ENCODE assay signal across 8 cellular contexts in genomic region chr11:128956401-128957203, GRCh38. TPM values are rescaled to one million over a fixed set of nuclear protein-coding genes. Genes with fewer than 3 reads are reported as not detected.
DNase-seq lines count a peak whose midpoint lies in the region; ATAC-seq, FAIRE-seq and TF ChIP-seq lines count a peak whose summit lies in the region.

No MANE protein-coding gene starts in this region.

- no peaks in the 10 kb centered on the region for H3K9me3 ChIP-seq in osteoblast (ENCODE audit: low read depth, low read length)

- no peaks in the 10 kb centered on the region for H3K79me2 ChIP-seq in osteoblast (ENCODE audit: insufficient read depth, low read length)

- H3K27me3 ChIP-seq in osteoblast (ENCODE audit: insufficient read depth, low read length), result peaks cover 3% of the 10 kb centered on the region

- no peak overlapping the region for H3K27ac ChIP-seq in osteoblast (ENCODE audit: low read depth, low read length)

- ATAC-seq in HG02678 (IDR thresholded peaks at IDR 0.05; ENCODE audit: unreplicated experiment), result peak; percentile 72
- ATAC-seq in HG03135 (IDR thresholded peaks at IDR 0.05; ENCODE audit: unreplicated experiment), result no peak

- no peaks in the 10 kb centered on the region for H3K4me1 ChIP-seq in osteoblast (ENCODE audit: insufficient read depth, low read length)

- FAIRE-seq in TTC549 (lab: Jason Lieb, UNC), result peak; percentile 79

- H2AFZ ChIP-seq in osteoblast (ENCODE audit: low read length), result no peak overlapping the region

- no peak overlapping the region for H3K4me2 ChIP-seq in osteoblast (ENCODE audit: insufficient read depth, low read length)

- H4K20me1 ChIP-seq in osteoblast (ENCODE audit: insufficient read depth, low read length), result peaks cover 2% of the 10 kb centered on the region

- peak; percentile 22 for DNase-seq in stimulated activated CD4-positive, alpha-beta T cell treated with anti-CD3 and anti-CD28 coated beads, Interleukin-4, amount 100 ng/mL, for 24 hours
- no peak for DNase-seq in stimulated activated CD4-positive, alpha-beta T cell treated with anti-CD3 and anti-CD28 coated beads, Interleukin-4, amount 100 ng/mL, for 4 hours
- DNase-seq in NCI-H187 (lab: John Stamatoyannopoulos, UW) (peak; percentile 5 to 38), foreskin melanocyte (peak; percentile 59), osteoblast (ENCODE audit: insufficient read length, low spot score, missing footprints) (peak; percentile 95)

- H3K36me3 ChIP-seq in osteoblast (ENCODE audit: insufficient read depth, low read length), result no peaks in the 10 kb centered on the region

- H3K4me3 ChIP-seq in osteoblast (ENCODE audit: insufficient read depth, low read length), result no peak overlapping the region

- peak; percentile 69 for TF ChIP-seq CTCF in osteoblast (IDR thresholded peaks at IDR 0.05; ENCODE audit: extremely low read depth, low read depth, low read length)

RNA-seq across cellular contexts. Expression of gene TP53AIP1, which starts 13.9 kb away (rescaled TPM):
- under 0.01 TPM in 1 of 2 replicates, not detected in the other for total RNA-seq in osteoblast

Comparison
In these comparisons a context has a peak if more than half of its experiments do, and no peak if none do; other contexts are left out.
1. DNase-seq: peak in stimulated activated CD4-positive, alpha-beta T cell treated with anti-CD3 and anti-CD28 coated beads, Interleukin-4, amount 100 ng/mL, for 24 hours (single experiment), NCI-H187 (2 of 2), foreskin melanocyte (single experiment) and osteoblast (single experiment); none in stimulated activated CD4-positive, alpha-beta T cell treated with anti-CD3 and anti-CD28 coated beads, Interleukin-4, amount 100 ng/mL, for 4 hours (0 of 2).